In the genomic region with DNA sequence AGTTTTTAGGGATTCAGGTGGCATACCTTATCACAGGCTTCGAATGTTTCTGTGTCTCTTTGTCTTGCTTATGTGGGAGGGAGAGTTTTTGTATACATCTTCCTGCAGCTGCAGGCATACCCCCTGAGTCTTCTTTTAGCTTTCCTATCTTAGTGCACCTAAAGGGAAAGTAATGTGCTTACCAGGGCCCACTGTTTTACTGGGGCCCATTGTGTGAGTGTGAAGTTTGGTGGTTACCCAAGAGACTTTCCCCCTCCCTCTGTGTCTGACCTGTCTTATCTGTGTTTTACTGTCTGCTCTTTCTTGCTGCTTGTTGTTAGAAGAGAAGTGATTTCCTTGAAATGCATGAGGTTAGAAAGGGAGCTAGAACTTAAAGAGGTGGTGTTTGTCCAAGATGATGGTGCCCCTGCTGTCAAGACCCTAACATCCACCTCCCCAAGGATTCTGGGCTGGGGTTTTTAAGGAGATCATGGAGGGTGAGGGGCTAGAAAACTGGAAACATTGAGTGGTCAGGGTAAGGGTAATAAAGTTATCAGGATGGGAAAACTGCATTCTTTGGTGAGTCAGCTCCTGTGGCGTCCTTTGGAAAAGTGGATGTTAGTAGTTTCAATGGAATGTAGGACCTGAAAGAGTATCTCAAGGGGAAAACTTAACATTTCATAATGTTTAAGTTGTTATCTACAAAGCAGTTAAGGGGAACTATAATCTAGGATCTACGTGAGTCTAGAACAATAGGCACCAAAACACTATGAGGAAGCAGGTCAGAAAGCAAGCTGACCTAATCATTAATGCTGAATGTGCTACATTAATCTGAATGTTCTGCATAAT, we compare ENCODE assay signal across 13 cellular contexts.
DNase-seq lines count a peak whose midpoint lies in the region; ATAC-seq, FAIRE-seq and TF ChIP-seq lines count a peak whose summit lies in the region.
"Had no signal": no experiment of that assay in that cellular context is flagged by ENCODE, and none has a peak within 500 bp of the region (broad histone marks: within the 10 kb centered on the region; RNA-seq: fewer than 3 reads in every experiment).

No MANE protein-coding gene starts in this region.

- H3K9me3 Mint-ChIP-seq in CD8-positive, alpha-beta T cell: peaks cover 22% of the 10 kb centered on the region

- no peak for DNase-seq in H54 (ENCODE audit: insufficient read length, low spot score)
- DNase-seq in SW480 (ENCODE audit: low spot score): peak; percentile 2
- DNase-seq in fibroblast of the aortic adventitia (ENCODE audit: low read depth): peak; percentile 79
- DNase-seq in retinal pigment epithelial cell (ENCODE audit: low read depth): peak; percentile 38
- DNase-seq in NCI-H82 treated with DMSO at 0.1 percent for 48 hours (lab: John Stamatoyannopoulos, UW; ENCODE audit: unreplicated experiment): no peak
- DNase-seq in NCI-H187 treated with DMSO at 0.1 percent for 48 hours (lab: John Stamatoyannopoulos, UW): no peak
- DNase-seq in CD8-positive, alpha-beta T cell: no peak
- DNase-seq: activated T-cell treated with anti-CD3 and anti-CD28 coated beads, Interleukin-2, amount 50 U/mL, for 4 hours; DMS153; GOT3; NCI-H1417 had no signal

- H3K27me3 Mint-ChIP-seq in CD8-positive, alpha-beta T cell (ENCODE audit: low read depth): no peaks in the 10 kb centered on the region
- H3K27me3 Mint-ChIP-seq: central memory CD8-positive, alpha-beta T cell had no signal

- no peaks in the 10 kb centered on the region for H3K36me3 Mint-ChIP-seq in CD8-positive, alpha-beta T cell

- H3K4me3 ChIP-seq in fibroblast of the aortic adventitia (ENCODE audit: low read depth, low read length): no peak overlapping the region
- H3K4me3 ChIP-seq in retinal pigment epithelial cell (ENCODE audit: low read length): no peak overlapping the region
- no peak overlapping the region for H3K4me3 ChIP-seq in CD8-positive, alpha-beta T cell (ENCODE audit: low read depth, low read length)

- POLR2A ChIA-PET in CD8-positive, alpha-beta T cell (lab: Charles Lee): no interaction called here

- TF ChIP-seq POLR2A in H54 (IDR thresholded peaks at IDR 0.05; ENCODE audit: low read depth, low read length): no peak

- no peak overlapping the region for H3K4me3 Mint-ChIP-seq in CD8-positive, alpha-beta T cell
- H3K4me3 Mint-ChIP-seq: activated T-cell treated with anti-CD3 and anti-CD28 coated beads, Interleukin-2, amount 50 U/mL, for 4 hours; central memory CD8-positive, alpha-beta T cell had no signal

- no peaks in the 10 kb centered on the region for H3K27me3 ChIP-seq in CD8-positive, alpha-beta T cell (ENCODE audit: insufficient read depth, low read length)

- FAIRE-seq in H54 (lab: Jason Lieb, UNC): peak; percentile 100

- no peaks in the 10 kb centered on the region for H3K9me3 ChIP-seq in CD8-positive, alpha-beta T cell (ENCODE audit: low read length)

- H3K4me1 ChIP-seq in CD8-positive, alpha-beta T cell (ENCODE audit: insufficient read depth, low read length): no peaks in the 10 kb centered on the region

- TF ChIP-seq CTCF in fibroblast of the aortic adventitia (IDR thresholded peaks at IDR 0.05; ENCODE audit: insufficient read depth, low read length): no peak
- TF ChIP-seq CTCF in retinal pigment epithelial cell (conservative IDR thresholded peaks at IDR 0.05; ENCODE audit: low read depth, low read length): no peak
- no peak for TF ChIP-seq CTCF in CD8-positive, alpha-beta T cell (IDR thresholded peaks at IDR 0.05)

- no peak overlapping the region for H3K27ac ChIP-seq in CD8-positive, alpha-beta T cell (ENCODE audit: low read depth, low read length)

- CTCF ChIA-PET in CD8-positive, alpha-beta T cell (lab: Charles Lee): interaction anchor here (1.1 kb wide), 1 partner anchor 86 kb away, joined by 3 read pairs; no protein-coding TSS in a partner anchor

- no peaks in the 10 kb centered on the region for H3K36me3 ChIP-seq in CD8-positive, alpha-beta T cell (ENCODE audit: insufficient read depth, low read length)

- ATAC-seq in HG02798 (IDR thresholded peaks at IDR 0.05; ENCODE audit: poor library complexity, unreplicated experiment): no peak
- ATAC-seq in CD8-positive, alpha-beta T cell: no peak
- ATAC-seq: activated T-cell treated with anti-CD3 and anti-CD28 coated beads, Interleukin-2, amount 50 U/mL, for 4 hours had no signal

- intact Hi-C loops in CD8-positive, alpha-beta T cell (cut with DNase I, micrococcal nuclease): no loop called here

- H3K4me1 Mint-ChIP-seq in CD8-positive, alpha-beta T cell (ENCODE audit: low read depth): no peaks in the 10 kb centered on the region
- H3K4me1 Mint-ChIP-seq: central memory CD8-positive, alpha-beta T cell had no signal

- H3K27ac Mint-ChIP-seq in CD8-positive, alpha-beta T cell: no peak overlapping the region

Comparison
In these comparisons a context has a peak if more than half of its experiments do, and no peak if none do; other contexts are left out.
1. DNase-seq: peak in SW480 (single experiment), fibroblast of the aortic adventitia (single experiment) and retinal pigment epithelial cell (single experiment); none in H54 (single experiment), NCI-H82 treated with DMSO at 0.1 percent for 48 hours (single experiment), NCI-H187 treated with DMSO at 0.1 percent for 48 hours (single experiment) and CD8-positive, alpha-beta T cell (0 of 7).